Comparison of ENCODE assay signal across 1 cellular context in genomic region chr3:49133226-49133951, GRCh38.
A peak's percentile ranks its signal among the peaks of the same experiment; 100 is the strongest.
TF ChIP-seq lines count a peak whose summit lies in the region.

No MANE protein-coding gene starts in this region.

TF ChIP-seq in K562, 482 proteins besides CTCF, POLR2A, EP300 and RAD21 (continues in another document):
- TF ChIP-seq HDAC2 (IDR thresholded peaks at IDR 0.05) (no peak), TAF7 (tag; IDR thresholded peaks at IDR 0.05) (peak; percentile 42; the same call in 1 of the 2 replicates), OTX1 (CRISPR knock-in tag; IDR thresholded peaks at IDR 0.05) (no peak), E4F1 (CRISPR knock-in tag; IDR thresholded peaks at IDR 0.05; ENCODE audit: borderline replicate concordance) (no peak), VEZF1 (CRISPR knock-in tag; IDR thresholded peaks at IDR 0.05) (peak; percentile 63), SMARCA5 (IDR thresholded peaks at IDR 0.05) (no peak), TEAD4 (IDR thresholded peaks at IDR 0.05; ENCODE audit: low read length) (peak; percentile 65), TEAD4 (CRISPR knock-in tag; IDR thresholded peaks at IDR 0.05; ENCODE audit: borderline replicate concordance) (no peak), POLR2G (IDR thresholded peaks at IDR 0.05; ENCODE audit: low read depth, low read length) (peak; percentile 73), MTA3 (IDR thresholded peaks at IDR 0.05; ENCODE audit: borderline replicate concordance) (no peak), ZBTB9 (CRISPR knock-in tag; IDR thresholded peaks at IDR 0.05) (no peak), ARHGAP35 (IDR thresholded peaks at IDR 0.05; ENCODE audit: partially characterized antibody) (no peak), MYC (IDR thresholded peaks at IDR 0.05; ENCODE audit: low read depth, low read length) (peak; percentile 48), MYC (CRISPR knock-in tag; IDR thresholded peaks at IDR 0.05; ENCODE audit: borderline replicate concordance, low read depth) (no peak), E2F6 (IDR thresholded peaks at IDR 0.05; ENCODE audit: borderline replicate concordance in 1 of 2, extremely low read depth in 1 of 2, insufficient read depth in 1 of 2, insufficient read length in 1 of 2, low read depth in 1 of 2, low read length in 1 of 2, poor library complexity in 1 of 2, severe bottlenecking in 1 of 2) (peak in 1 of 2 experiments; percentile 40), HCFC1 (IDR thresholded peaks at IDR 0.05; ENCODE audit: low read depth, low read length) (no peak), EGR1 (conservative IDR thresholded peaks at IDR 0.05) (peak; percentile 56), BHLHE40 (IDR thresholded peaks at IDR 0.05; ENCODE audit: low read length) (0 out of 2 replicates have a peak, but pooled peaks have one; percentile 9), E2F3 (CRISPR knock-in tag; IDR thresholded peaks at IDR 0.05) (no peak), HNRNPUL1 (IDR thresholded peaks at IDR 0.05; ENCODE audit: low read length) (no peak), CXXC5 (CRISPR knock-in tag; IDR thresholded peaks at IDR 0.05) (peak; percentile 32), UBTF (IDR thresholded peaks at IDR 0.05; ENCODE audit: borderline replicate concordance in 1 of 2, low read depth in 2 of 2, low read length in 2 of 2) (0 out of 4 replicates have a peak, but pooled peaks of 1 of the 2 experiments have one; percentile 49), RBFOX2 (IDR thresholded peaks at IDR 0.05; ENCODE audit: low read depth, low read length) (peak; percentile 55), PRDM10 (IDR thresholded peaks at IDR 0.05; ENCODE audit: partially characterized antibody) (peak; percentile 79), JUND (IDR thresholded peaks at IDR 0.05; ENCODE audit: borderline replicate concordance, low read depth, low read length) (0 out of 2 replicates have a peak, but pooled peaks have one; percentile 26), JUND (tag; IDR thresholded peaks at IDR 0.05; ENCODE audit: borderline replicate concordance, low read depth, low read length) (no peak; the same call in 2 of the 3 replicates), NR3C1 (CRISPR knock-in tag; IDR thresholded peaks at IDR 0.05) (no peak), NR2F6 (CRISPR knock-in tag; IDR thresholded peaks at IDR 0.05) (no peak), FOXO4 (CRISPR knock-in tag; IDR thresholded peaks at IDR 0.05) (no peak), ZBTB7A (IDR thresholded peaks at IDR 0.05; ENCODE audit: borderline replicate concordance, control insufficient read depth, low read depth, low read length) (peak; percentile 75; the same call in 1 of the 2 replicates), ZNF184 (CRISPR knock-in tag; IDR thresholded peaks at IDR 0.05) (no peak), NRF1 (conservative IDR thresholded peaks at IDR 0.05 in 1 of 2, IDR thresholded peaks at IDR 0.05 in 1 of 2) (peak; percentile 7 to 27; a peak in 2 of 4 replicates), CHD4 (IDR thresholded peaks at IDR 0.05; ENCODE audit: insufficient read depth, insufficient replicate concordance, low read depth, low read length, poor library complexity, severe bottlenecking) (no peak), ZNF121 (CRISPR knock-in tag; conservative IDR thresholded peaks at IDR 0.05) (no peak), MAZ (CRISPR knock-in tag; conservative IDR thresholded peaks at IDR 0.05 in 1 of 2, IDR thresholded peaks at IDR 0.05 in 1 of 2) (peak in 1 of 2 experiments; percentile 67; a peak in 1 of 4 replicates), CBFB (CRISPR knock-in tag; IDR thresholded peaks at IDR 0.05) (peak; percentile 82), TEAD2 (tag; IDR thresholded peaks at IDR 0.05) (peak; percentile 77), HMGN3 (IDR thresholded peaks at IDR 0.05; ENCODE audit: borderline replicate concordance, extremely low read depth, insufficient read length, low read depth, low read length) (peak; percentile 31), HDAC3 (IDR thresholded peaks at IDR 0.05; ENCODE audit: borderline replicate concordance, partially characterized antibody) (peak; percentile 42), RBM39 (optimal IDR thresholded peaks at IDR 0.05; ENCODE audit: low read depth, low read length) (no peak), ZFX (CRISPR knock-in tag; IDR thresholded peaks at IDR 0.05) (no peak), L3MBTL2 (IDR thresholded peaks at IDR 0.05) (0 out of 2 replicates have a peak, but pooled peaks have one; percentile 10), YY1 (IDR thresholded peaks at IDR 0.05; ENCODE audit: borderline replicate concordance in 1 of 3, control insufficient read depth in 1 of 3, extremely low read depth in 1 of 3, insufficient read depth in 3 of 3, insufficient read length in 1 of 3, insufficient replicate concordance in 2 of 3, low read depth in 1 of 3, low read length in 2 of 3) (peak in 1 of 3 experiments; percentile 29), MEF2D (tag; conservative IDR thresholded peaks at IDR 0.05; ENCODE audit: low read depth) (no peak), ZBTB11 (CRISPR knock-in tag; IDR thresholded peaks at IDR 0.05) (no peak), KLF16 (IDR thresholded peaks at IDR 0.05) (no peak), ESRRA (IDR thresholded peaks at IDR 0.05; ENCODE audit: borderline replicate concordance, low read depth) (peak; percentile 67; the same call in 1 of the 2 replicates), CREBBP (IDR thresholded peaks at IDR 0.05; ENCODE audit: low read depth, low read length) (no peak)
